26 cellular contexts compared by ENCODE assay signal in genomic region chr12:57929092-57929830, GRCh38.
"Had no signal": no experiment of that assay in that cellular context is flagged by ENCODE, and none has a peak within 500 bp of the region (broad histone marks: within the 10 kb centered on the region; RNA-seq: fewer than 3 reads in every experiment).

No MANE protein-coding gene starts in this region.

- DNase-seq: cortex of kidney; effector CD8-positive, alpha-beta T cell; endodermal cell; foreskin melanocyte; hypothalamus; immature natural killer cell; islet precursor cell; kidney glomerular epithelial cell; left colon; left ventricle myocardium superior; lower lobe of right lung; natural killer cell; pancreas; sigmoid colon; stimulated activated CD4-positive, alpha-beta T cell treated with anti-CD3 and anti-CD28 coated beads, Interleukin-2, amount 100 ng/mL, for 24 hours; stimulated activated CD4-positive, alpha-beta T cell treated with anti-CD3 and anti-CD28 coated beads, Interleukin-4, amount 100 ng/mL, for 24 hours; stimulated activated naive CD4-positive, alpha-beta T cell treated with Interleukin-2 at 50 U/mL for 16 hours; stomach; thyroid gland; trophoblast cell had no signal

- H3K36me3 ChIP-seq: lower lobe of right lung, neutrophil, pancreas, thyroid gland, vagina had no signal

- H3K27ac ChIP-seq: esophagus muscularis mucosa, lower lobe of right lung, neutrophil, pancreas, right atrium auricular region, sigmoid colon, stomach, thyroid gland, vagina had no signal

- H3K27ac Mint-ChIP-seq: endodermal cell; immature natural killer cell; memory B cell; natural killer cell; stimulated activated effector memory CD8-positive, alpha-beta T cell treated with anti-CD3 and anti-CD28 coated beads, Interleukin-12 subunit alpha, Interleukin-12 subunit beta, amount 100 ng/mL, for 72 hours had no signal

- H3K9me3 Mint-ChIP-seq: immature natural killer cell; memory B cell; natural killer cell; stimulated activated effector memory CD8-positive, alpha-beta T cell treated with anti-CD3 and anti-CD28 coated beads, Interleukin-12 subunit alpha, Interleukin-12 subunit beta, amount 100 ng/mL, for 72 hours had no signal

- H3K27me3 ChIP-seq: esophagus muscularis mucosa, neutrophil, pancreas, right atrium auricular region, sigmoid colon, stomach, thyroid gland, vagina had no signal

- H3K4me1 Mint-ChIP-seq: endodermal cell; immature natural killer cell; memory B cell; natural killer cell; stimulated activated effector memory CD8-positive, alpha-beta T cell treated with anti-CD3 and anti-CD28 coated beads, Interleukin-12 subunit alpha, Interleukin-12 subunit beta, amount 100 ng/mL, for 72 hours had no signal

- ATAC-seq: left colon; left ventricle myocardium superior; lower lobe of right lung; natural killer cell; pancreas; stimulated activated effector memory CD8-positive, alpha-beta T cell treated with anti-CD3 and anti-CD28 coated beads, Interleukin-12 subunit alpha, Interleukin-12 subunit beta, amount 100 ng/mL, for 72 hours had no signal

- H3K36me3 Mint-ChIP-seq: natural killer cell; stimulated activated effector memory CD8-positive, alpha-beta T cell treated with anti-CD3 and anti-CD28 coated beads, Interleukin-12 subunit alpha, Interleukin-12 subunit beta, amount 100 ng/mL, for 72 hours had no signal

- H3K9me3 ChIP-seq: esophagus muscularis mucosa, lower lobe of right lung, neutrophil, pancreas, right atrium auricular region, sigmoid colon, stomach, thyroid gland, vagina had no signal

- H3K4me1 ChIP-seq: lower lobe of right lung, pancreas, right atrium auricular region, sigmoid colon, thyroid gland, vagina had no signal

- H3K4me3 Mint-ChIP-seq: endodermal cell; immature natural killer cell; memory B cell; natural killer cell; stimulated activated effector memory CD8-positive, alpha-beta T cell treated with anti-CD3 and anti-CD28 coated beads, Interleukin-12 subunit alpha, Interleukin-12 subunit beta, amount 100 ng/mL, for 72 hours had no signal

- H3K27me3 Mint-ChIP-seq: memory B cell had no signal

- H3K4me3 ChIP-seq: esophagus muscularis mucosa, lower lobe of right lung, pancreas, right atrium auricular region, sigmoid colon, stomach, thyroid gland, vagina had no signal
